Comparison of ENCODE assay signal across 8 cellular contexts in genomic region chr13:112588490-112589297, GRCh38. TPM values are rescaled to one million over a fixed set of nuclear protein-coding genes. Genes with fewer than 3 reads are reported as not detected.
DNase-seq lines count a peak whose midpoint lies in the region; ATAC-seq and TF ChIP-seq lines count a peak whose summit lies in the region.

No MANE protein-coding gene starts in this region.

- H3K4me1 Mint-ChIP-seq in activated T-cell treated with anti-CD3 and anti-CD28 coated beads, Interleukin-2, amount 50 U/mL, for 4 hours (ENCODE audit: low read depth) = peaks cover 31% of the 10 kb centered on the region

- H3K27ac ChIP-seq in esophagus (ENCODE audit: low read depth in 2 of 2, low read length in 1 of 2) (peak overlapping the region; percentile 96 to 98), psoas muscle (peak overlapping the region; percentile 98)

- DNase-seq in activated T-cell treated with anti-CD3 and anti-CD28 coated beads, Interleukin-2, amount 50 U/mL, for 4 hours = no peak
- no peak for DNase-seq in activated T-cell treated with anti-CD3 and anti-CD28 coated beads for 4 hours
- DNase-seq in SIG-M5 (lab: John Stamatoyannopoulos, UW) = peak; percentile 91
- peak in 1 of 2 donors; percentile 41 for DNase-seq in psoas muscle
- DNase-seq in cerebellar cortex (ENCODE audit: low spot score) = no peak
- DNase-seq in ureter (ENCODE audit: low spot score) = no peak

- intact Hi-C loops in psoas muscle (cut with DNase I) = no loop called here

- 63% methylated on average over 33 of the region's 33 CpGs for WGBS in esophagus, 2 donors
- WGBS in psoas muscle, 3 donors = 64 to 76% (median 66%) methylated on average over 33 of the region's 33 CpGs

- H3K9me3 ChIP-seq in esophagus (ENCODE audit: control insufficient read depth in 2 of 2, insufficient read depth in 1 of 2, low read depth in 1 of 2, low read length in 1 of 2) (no peaks in the 10 kb centered on the region), psoas muscle (no peaks in the 10 kb centered on the region)

- H3K36me3 ChIP-seq in esophagus (ENCODE audit: control insufficient read depth in 2 of 2, insufficient read depth in 2 of 2, low read length in 1 of 2) = peaks cover 0 to under 1% of the 10 kb centered on the region in 2 donors
- no peaks in the 10 kb centered on the region for H3K36me3 ChIP-seq in psoas muscle (ENCODE audit: insufficient read depth in 1 of 2, low read depth in 1 of 2)

- H3K27me3 ChIP-seq in esophagus (ENCODE audit: control insufficient read depth in 1 of 2, insufficient read depth in 2 of 2, low read length in 2 of 2) = no peaks in the 10 kb centered on the region
- H3K27me3 ChIP-seq in psoas muscle (ENCODE audit: insufficient read depth in 3 of 3, low read length in 2 of 3) = no peaks in the 10 kb centered on the region

- H3K9me3 Mint-ChIP-seq in activated T-cell treated with anti-CD3 and anti-CD28 coated beads, Interleukin-2, amount 50 U/mL, for 4 hours = no peaks in the 10 kb centered on the region

- H3K4me3 ChIP-seq in esophagus (ENCODE audit: low read depth in 1 of 2, low read length in 2 of 2) (peak overlapping the region; percentile 79 to 99), psoas muscle (peak overlapping the region; percentile 98)

- peaks cover 4% of the 10 kb centered on the region for H3K36me3 Mint-ChIP-seq in activated T-cell treated with anti-CD3 and anti-CD28 coated beads, Interleukin-2, amount 50 U/mL, for 4 hours (ENCODE audit: insufficient read depth)

- no peak for TF ChIP-seq CTCF in psoas muscle (IDR thresholded peaks at IDR 0.05)

- peaks cover 0 to 2% of the 10 kb centered on the region in 2 donors for H3K4me1 ChIP-seq in esophagus (ENCODE audit: control insufficient read depth in 2 of 2, insufficient read depth in 2 of 2, low read length in 1 of 2)
- peaks cover 21% of the 10 kb centered on the region for H3K4me1 ChIP-seq in psoas muscle

- peak overlapping the region; percentile 94 for H3K4me3 Mint-ChIP-seq in activated T-cell treated with anti-CD3 and anti-CD28 coated beads, Interleukin-2, amount 50 U/mL, for 4 hours

- H3K27me3 Mint-ChIP-seq in activated T-cell treated with anti-CD3 and anti-CD28 coated beads, Interleukin-2, amount 50 U/mL, for 4 hours (ENCODE audit: low read depth) = peaks cover 4% of the 10 kb centered on the region

- ATAC-seq in activated T-cell treated with anti-CD3 and anti-CD28 coated beads, Interleukin-2, amount 50 U/mL, for 4 hours = no peak
- ATAC-seq in psoas muscle (peak in 2 of 4 donors; percentile 2 to 16), GM21423 (IDR thresholded peaks at IDR 0.05; ENCODE audit: unreplicated experiment) (no peak)

RNA-seq across cellular contexts. Expression of gene TUBGCP3, which starts 0.7 kb away (rescaled TPM):
- 10 to 100 TPM; 51.8 to 54.6 (median 52.5) TPM for total RNA-seq in activated T-cell treated with anti-CD3 and anti-CD28 coated beads, Interleukin-2, amount 50 U/mL, for 4 hours
- polyA plus RNA-seq in esophagus (10 to 100 TPM in 1 of 2 donors, 1 to 10 TPM in 1; 6.4 to 11.3 TPM), psoas muscle (10 to 100 TPM in 1 of 3 donors, 1 to 10 TPM in 2; 8.3 to 13.1 (median 8.4) TPM)
- total RNA-seq in psoas muscle (10 to 100 TPM in 3 of 4 donors, 1 to 10 TPM in 1; 7.4 to 15.3 (median 14.3) TPM), ureter (45.7 TPM)
